1 cellular context compared by ENCODE assay signal in genomic region chr1:167328762-167329483, GRCh38.
TF ChIP-seq lines count a peak whose summit lies in the region.

No MANE protein-coding gene starts in this region.

TF ChIP-seq in HepG2, 621 proteins besides CTCF, POLR2A, EP300 and RAD21 (continued from another document):
- TF ChIP-seq KIAA2018 (CRISPR knock-in tag; IDR thresholded peaks at IDR 0.05; ENCODE audit: borderline replicate concordance) (no peak), ZNF784 (CRISPR knock-in tag; IDR thresholded peaks at IDR 0.05; ENCODE audit: borderline replicate concordance) (no peak)
